In the genomic region with DNA sequence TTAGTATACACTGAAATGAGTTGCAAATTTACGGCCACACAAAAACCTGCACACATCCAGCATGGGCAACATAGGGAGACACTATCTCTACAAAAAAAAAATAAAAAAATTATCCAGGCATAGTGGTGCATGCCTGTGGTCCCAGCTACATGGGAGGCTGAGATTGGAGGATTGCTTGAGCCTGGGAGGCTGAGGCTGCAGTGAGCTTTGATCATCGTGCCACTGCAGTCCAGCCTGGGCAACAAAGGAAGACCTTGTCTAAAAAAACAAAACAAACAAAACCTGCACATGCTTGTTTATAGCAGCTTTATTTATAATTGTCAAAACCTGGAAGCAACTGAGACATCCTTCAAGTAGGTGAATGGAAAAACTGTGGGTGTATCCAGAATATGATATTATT, we compare ENCODE assay signal across 39 cellular contexts. TPM values are rescaled to one million over a fixed set of nuclear protein-coding genes. Genes with fewer than 3 reads are reported as not detected.
"Had no signal": no experiment of that assay in that cellular context is flagged by ENCODE, and none has a peak within 500 bp of the region (broad histone marks: within the 10 kb centered on the region; RNA-seq: fewer than 3 reads in every experiment).

No MANE protein-coding gene starts in this region.

- H3K4me2 ChIP-seq: KMS-11 had no signal

- H3K36me3 ChIP-seq: MG63 had no signal

- H3K9ac ChIP-seq: KMS-11 had no signal

- H3K27me3 ChIP-seq: MG63 had no signal

- DNase-seq: Karpas-422, Kasumi-1, MM.1S, MV-4-11, NCI-H1048, NCI-H1092, NCI-H1092 treated with DMSO at 0.1 percent for 48 hours, NCI-H1105, NCI-H1105 treated with DMSO at 0.1 percent for 48 hours, NCI-H1417, NCI-H1417 treated with DMSO at 0.1 percent for 48 hours, NCI-H1436, NCI-H1436 treated with DMSO at 0.1 percent for 48 hours, NCI-H146, NCI-H1694, NCI-H1694 treated with DMSO at 0.1 percent for 48 hours, NCI-H187, NCI-H187 treated with DMSO at 0.1 percent for 48 hours, NCI-H1930, NCI-H2029, NCI-H2029 treated with DMSO at 0.1 percent for 48 hours, NCI-H2081, NCI-H2081 treated with DMSO at 0.1 percent for 48 hours, NCI-H2107, NCI-H2171, NCI-H2171 treated with DMSO at 0.1 percent for 48 hours, NCI-H2227 treated with DMSO at 0.1 percent for 48 hours, NCI-H226, NCI-H345, NCI-H446, NCI-H446 treated with DMSO at 0.1 percent for 48 hours, NCI-H510A, NCI-H510A treated with DMSO at 0.1 percent for 48 hours had no signal

- H3K4me3 ChIP-seq: MG63 had no signal

- H3K27ac ChIP-seq: KMS-11 had no signal

- H3K9me3 ChIP-seq: MG63 had no signal

RNA-seq across cellular contexts. Expression of gene TOMM20L, which starts 4.9 kb away (rescaled TPM):
- total RNA-seq: LHCN-M2, M059J, MCF 10A, NCI-H460 had no signal
